8 cellular contexts compared by ENCODE assay signal in genomic region chr3:179348325-179349013, GRCh38. TPM values are rescaled to one million over a fixed set of nuclear protein-coding genes. Genes with fewer than 3 reads are reported as not detected.
DNase-seq lines count a peak whose midpoint lies in the region; ATAC-seq and TF ChIP-seq lines count a peak whose summit lies in the region.

No MANE protein-coding gene starts in this region.

- H3K27me3 ChIP-seq in OCI-LY1 (ENCODE audit: insufficient read depth, low read length) (no peaks in the 10 kb centered on the region), endodermal cell (ENCODE audit: control insufficient read depth, insufficient read depth, low read length, poor library complexity, severe bottlenecking) (no peaks in the 10 kb centered on the region), neutrophil (peaks cover 7% of the 10 kb centered on the region)

- peaks cover 20% of the 10 kb centered on the region for H3K4me1 Mint-ChIP-seq in activated CD8-positive, alpha-beta memory T cell treated with anti-CD3 and anti-CD28 coated beads, Interleukin-2, amount 10 ng/mL, durations not matched to agents 7 days and 5 days
- peaks cover 9% of the 10 kb centered on the region for H3K4me1 Mint-ChIP-seq in endodermal cell

- no peak for DNase-seq in activated CD8-positive, alpha-beta memory T cell treated with anti-CD3 and anti-CD28 coated beads, Interleukin-2, amount 10 ng/mL, durations not matched to agents 7 days and 5 days
- no peak for DNase-seq in activated CD8-positive, alpha-beta memory T cell treated with anti-CD3 and anti-CD28 coated beads, Interleukin-2, amount 50 U/mL, for 48 hours
- DNase-seq in endodermal cell, result no peak
- no peak for DNase-seq in NCI-H187 (lab: John Stamatoyannopoulos, UW)
- DNase-seq in LoVo (ENCODE audit: low spot score), result no peak

- peak overlapping the region; percentile 61 for H3K9ac ChIP-seq in OCI-LY1 (ENCODE audit: low read length)
- H3K9ac ChIP-seq in endodermal cell (ENCODE audit: extremely low read depth, low read length, poor library complexity, severe bottlenecking), result peak overlapping the region; percentile 64

- CTCF ChIA-PET in activated CD8-positive, alpha-beta memory T cell treated with anti-CD3 and anti-CD28 coated beads, Interleukin-2, amount 10 ng/mL, durations not matched to agents 7 days and 5 days (lab: Charles Lee), result interaction anchor here (1.0 to 1.1 kb wide), 2 partner anchors 28 to 208 kb away, joined by 3 read pairs; no protein-coding TSS in a partner anchor

- H3K27ac ChIP-seq in OCI-LY1 (ENCODE audit: low read depth, low read length, poor library complexity, severe bottlenecking) (peak overlapping the region; percentile 18), endodermal cell (ENCODE audit: low read depth, low read length) (no peak overlapping the region), neutrophil (peak overlapping the region; percentile 88)

- H3K4me3 ChIP-seq in OCI-LY1 (ENCODE audit: low read depth, low read length, poor library complexity, severe bottlenecking), result peak overlapping the region; percentile 67
- peak overlapping the region; percentile 97 for H3K4me3 ChIP-seq in endodermal cell (ENCODE audit: low read length)
- H3K4me3 ChIP-seq in neutrophil (ENCODE audit: low read depth in 1 of 2, low read length in 1 of 2), result peak overlapping the region; percentile 78 to 79

- H4K20me1 ChIP-seq in OCI-LY1 (ENCODE audit: insufficient read depth, low read length), result no peaks in the 10 kb centered on the region

- peak overlapping the region; percentile 90 for H3K27ac Mint-ChIP-seq in activated CD8-positive, alpha-beta memory T cell treated with anti-CD3 and anti-CD28 coated beads, Interleukin-2, amount 10 ng/mL, durations not matched to agents 7 days and 5 days
- peak overlapping the region; percentile 98 for H3K27ac Mint-ChIP-seq in endodermal cell

- H3K9me3 ChIP-seq in OCI-LY1 (ENCODE audit: low read length) (no peaks in the 10 kb centered on the region), endodermal cell (ENCODE audit: control insufficient read depth, low read length) (no peaks in the 10 kb centered on the region), neutrophil (no peaks in the 10 kb centered on the region)

- H3K36me3 Mint-ChIP-seq in activated CD8-positive, alpha-beta memory T cell treated with anti-CD3 and anti-CD28 coated beads, Interleukin-2, amount 10 ng/mL, durations not matched to agents 7 days and 5 days, result peaks cover 16% of the 10 kb centered on the region
- H3K36me3 Mint-ChIP-seq in endodermal cell (ENCODE audit: low read depth), result peaks cover 23% of the 10 kb centered on the region

- H3F3A ChIP-seq in OCI-LY1 (ENCODE audit: insufficient read depth, low read length), result no peaks in the 10 kb centered on the region

- no peak overlapping the region for H2AFZ ChIP-seq in OCI-LY1 (ENCODE audit: low read length)

- peak overlapping the region; percentile 93 for H3K4me3 Mint-ChIP-seq in activated CD8-positive, alpha-beta memory T cell treated with anti-CD3 and anti-CD28 coated beads, Interleukin-2, amount 10 ng/mL, durations not matched to agents 7 days and 5 days
- peak overlapping the region; percentile 96 for H3K4me3 Mint-ChIP-seq in endodermal cell

- no peak for ATAC-seq in activated CD8-positive, alpha-beta memory T cell treated with anti-CD3 and anti-CD28 coated beads, Interleukin-2, amount 10 ng/mL, durations not matched to agents 7 days and 5 days
- peak; percentile 58 for ATAC-seq in HG02840 (IDR thresholded peaks at IDR 0.05; ENCODE audit: low FRiP score, unreplicated experiment)

- TF ChIP-seq CTCF in OCI-LY1 (IDR thresholded peaks at IDR 0.05; ENCODE audit: low read length) (no peak), endodermal cell (conservative IDR thresholded peaks at IDR 0.05) (no peak), neutrophil (IDR thresholded peaks at IDR 0.05) (no peak)

- peaks cover 17% of the 10 kb centered on the region for H3K79me2 ChIP-seq in OCI-LY1 (ENCODE audit: insufficient read depth, low read length)

- H3K4me1 ChIP-seq in OCI-LY1 (ENCODE audit: insufficient read depth, low read length, severe bottlenecking) (peaks cover 15% of the 10 kb centered on the region), endodermal cell (ENCODE audit: control insufficient read depth, insufficient read depth, low read length) (no peaks in the 10 kb centered on the region), neutrophil (ENCODE audit: control insufficient read depth in 1 of 2, insufficient read depth in 1 of 2, low read depth in 1 of 2, low read length in 1 of 2) (peaks cover 16 to 19% of the 10 kb centered on the region in 2 experiments)

- no peaks in the 10 kb centered on the region for H3K27me3 Mint-ChIP-seq in activated CD8-positive, alpha-beta memory T cell treated with anti-CD3 and anti-CD28 coated beads, Interleukin-2, amount 10 ng/mL, durations not matched to agents 7 days and 5 days
- H3K27me3 Mint-ChIP-seq in endodermal cell (ENCODE audit: insufficient read depth), result no peaks in the 10 kb centered on the region

- H3K36me3 ChIP-seq in OCI-LY1 (ENCODE audit: insufficient read depth, low read length) (peaks cover 35% of the 10 kb centered on the region), endodermal cell (ENCODE audit: control insufficient read depth, insufficient read depth, low read length) (peaks cover 17% of the 10 kb centered on the region), neutrophil (peaks cover 31% of the 10 kb centered on the region)

- H3K4me2 ChIP-seq in OCI-LY1 (ENCODE audit: low read length), result peak overlapping the region; percentile 84

- no peaks in the 10 kb centered on the region for H3K9me2 ChIP-seq in OCI-LY1 (ENCODE audit: low read depth, low read length)

- no peaks in the 10 kb centered on the region for H3K9me3 Mint-ChIP-seq in activated CD8-positive, alpha-beta memory T cell treated with anti-CD3 and anti-CD28 coated beads, Interleukin-2, amount 10 ng/mL, durations not matched to agents 7 days and 5 days (ENCODE audit: low read depth)
- no peaks in the 10 kb centered on the region for H3K9me3 Mint-ChIP-seq in endodermal cell

- WGBS in endodermal cell (ENCODE audit: insufficient coverage in 1 of 2, insufficient read length in 1 of 2), 2 experiments, result 55 to 79% methylated on average over 3 to 5 of the region's 5 CpGs

RNA-seq across cellular contexts. Expression of gene MFN1, which starts 1.0 kb away (rescaled TPM):
- 10 to 100 TPM; 27.2 to 28.5 TPM for total RNA-seq in activated CD8-positive, alpha-beta memory T cell treated with anti-CD3 and anti-CD28 coated beads, Interleukin-2, amount 10 ng/mL, durations not matched to agents 7 days and 5 days
- 10 to 100 TPM; 42.9 to 45.1 TPM for total RNA-seq in endodermal cell
- polyA plus RNA-seq in endodermal cell (2013, experiment 1 of 2), result 40.9 TPM
- polyA plus RNA-seq in endodermal cell (2013, experiment 2 of 2), result 38.0 TPM

RNA-seq across cellular contexts. Expression of gene ZNF639, which starts 25.6 kb away (rescaled TPM):
- 10 to 100 TPM; 30.1 to 32.2 TPM for total RNA-seq in activated CD8-positive, alpha-beta memory T cell treated with anti-CD3 and anti-CD28 coated beads, Interleukin-2, amount 10 ng/mL, durations not matched to agents 7 days and 5 days
- 10 to 100 TPM; 41.1 to 42.0 TPM for total RNA-seq in endodermal cell
- polyA plus RNA-seq in endodermal cell (2013, experiment 1 of 2), result 43.7 TPM
- polyA plus RNA-seq in endodermal cell (2013, experiment 2 of 2), result 39.5 TPM
